17 cellular contexts compared by ENCODE assay signal in genomic region chr1:29575277-29575676, GRCh38.
DNase-seq lines count a peak whose midpoint lies in the region; ATAC-seq, FAIRE-seq and TF ChIP-seq lines count a peak whose summit lies in the region.
"Had no signal": no experiment of that assay in that cellular context is flagged by ENCODE, and none has a peak within 500 bp of the region (broad histone marks: within the 10 kb centered on the region; RNA-seq: fewer than 3 reads in every experiment).

No MANE protein-coding gene starts in this region.

- H3K36me3 ChIP-seq in PC-3 (ENCODE audit: low read depth, low read length) (no peaks in the 10 kb centered on the region), upper lobe of right lung (no peaks in the 10 kb centered on the region), left lung (no peaks in the 10 kb centered on the region)

- POLR2A ChIA-PET in PC-3 (lab: Charles Lee; ENCODE audit: unreplicated experiment), result no interaction called here

- no peak overlapping the region for H3K9ac ChIP-seq in PC-3 (ENCODE audit: low read length)

- WGBS in right cardiac atrium, result 39% methylated on average over 6 of the region's 6 CpGs

- H3K4me3 ChIP-seq in PC-3 (ENCODE audit: low read length), result no peak overlapping the region
- no peak overlapping the region for H3K4me3 ChIP-seq in right cardiac atrium (ENCODE audit: low read length)
- no peak overlapping the region for H3K4me3 ChIP-seq in upper lobe of right lung
- no peak overlapping the region for H3K4me3 ChIP-seq in left lung
- H3K4me3 ChIP-seq: K562 had no signal

- intact Hi-C loops in PC-3 (cut with micrococcal nuclease) (no loop called here), right cardiac atrium (cut with DNase I) (no loop called here), upper lobe of right lung (cut with DNase I) (no loop called here), left lung (cut with DNase I) (no loop called here)

- TF ChIP-seq CTCF in PC-3 (conservative IDR thresholded peaks at IDR 0.05; ENCODE audit: low read depth, low read length) (no peak), upper lobe of right lung (IDR thresholded peaks at IDR 0.05) (no peak), left lung (IDR thresholded peaks at IDR 0.05) (no peak)

- peaks cover 7% of the 10 kb centered on the region for H3F3A ChIP-seq in PC-3 (ENCODE audit: low read length, unreplicated experiment)

- H3K27me3 ChIP-seq in PC-3 (ENCODE audit: low read length) (no peaks in the 10 kb centered on the region), right cardiac atrium (ENCODE audit: control insufficient read depth, insufficient read depth) (no peaks in the 10 kb centered on the region), upper lobe of right lung (no peaks in the 10 kb centered on the region), left lung (peaks cover 0 to 25% of the 10 kb centered on the region in 2 donors)

- no peaks in the 10 kb centered on the region for H3K79me2 ChIP-seq in PC-3 (ENCODE audit: low read length)

- no peaks in the 10 kb centered on the region for H4K20me1 ChIP-seq in PC-3 (ENCODE audit: low read length)

- ATAC-seq in PC-3, result peak; percentile 26
- ATAC-seq in right cardiac atrium, result peak; percentile 62 to 83
- ATAC-seq in upper lobe of right lung, result no peak
- ATAC-seq in left lung, result no peak
- ATAC-seq: K562 had no signal

- H3K9me2 ChIP-seq in PC-3 (replicated peaks; ENCODE audit: low read length), result no peaks in the 10 kb centered on the region

- CTCF ChIA-PET in PC-3 (lab: Charles Lee), result no interaction called here

- peak overlapping the region; percentile 39; the same call in 1 of the 2 replicates for H2AFZ ChIP-seq in PC-3 (ENCODE audit: low read length)

- H3K4me2 ChIP-seq in PC-3 (ENCODE audit: low read length), result 0 out of 2 replicates have a peak overlapping the region, but pooled peaks have one; percentile 1

- H3K27ac ChIP-seq in PC-3 (ENCODE audit: low read length), result 0 out of 2 replicates have a peak overlapping the region, but pooled peaks have one; percentile 23
- H3K27ac ChIP-seq in right cardiac atrium (ENCODE audit: low read length), result no peak overlapping the region
- no peak overlapping the region for H3K27ac ChIP-seq in upper lobe of right lung
- H3K27ac ChIP-seq in left lung, result no peak overlapping the region

- peak; percentile 40 for DNase-seq in PC-3
- DNase-seq in dermis blood vessel endothelial cell, result peak; percentile 13
- no peak for DNase-seq in right cardiac atrium
- peak; percentile 39 for DNase-seq in upper lobe of right lung
- no peak for DNase-seq in left lung
- no peak for DNase-seq in stimulated activated CD4-positive, alpha-beta T cell treated with anti-CD3 and anti-CD28 coated beads, Interleukin-4, amount 100 ng/mL, for 4 hours
- no peak for DNase-seq in RCC 7860 (ENCODE audit: low spot score)
- DNase-seq: ACHN, C1 segment of cervical spinal cord, GOT3, NCI-H1694 treated with DMSO at 0.1 percent for 48 hours, NCI-H2227 treated with DMSO at 0.1 percent for 48 hours, NCI-H510A treated with DMSO at 0.1 percent for 48 hours had no signal

- no TSS peak for BruUV-seq in PC-3 (replicated peaks; lab: Mats Ljungman, UMichigan)

- H3K4me1 ChIP-seq in PC-3 (ENCODE audit: insufficient read depth, low read length) (peaks cover 53% of the 10 kb centered on the region), right cardiac atrium (ENCODE audit: control insufficient read depth, insufficient read depth, low read length) (no peaks in the 10 kb centered on the region), upper lobe of right lung (no peaks in the 10 kb centered on the region), left lung (no peaks in the 10 kb centered on the region)

- FAIRE-seq in RCC 7860 (lab: Jason Lieb, UNC), result no peak
- FAIRE-seq: D721Med, GM12892, GM18507, K562 had no signal

- no peaks in the 10 kb centered on the region for H3K9me3 ChIP-seq in PC-3 (ENCODE audit: low read length)
- no peaks in the 10 kb centered on the region for H3K9me3 ChIP-seq in right cardiac atrium (ENCODE audit: control insufficient read depth, low read length)
- no peaks in the 10 kb centered on the region for H3K9me3 ChIP-seq in upper lobe of right lung
- H3K9me3 ChIP-seq in left lung, result no peaks in the 10 kb centered on the region

Comparison
In these comparisons a context has a peak if more than half of its experiments do, and no peak if none do; other contexts are left out.
1. ATAC-seq: peak in PC-3 (single experiment) and right cardiac atrium (2 of 2); none in upper lobe of right lung (single experiment) and left lung (single experiment).
2. DNase-seq: peak in PC-3 (single experiment), dermis blood vessel endothelial cell (single experiment) and upper lobe of right lung (single experiment); none in right cardiac atrium (0 of 3), left lung (0 of 2), stimulated activated CD4-positive, alpha-beta T cell treated with anti-CD3 and anti-CD28 coated beads, Interleukin-4, amount 100 ng/mL, for 4 hours (0 of 2) and RCC 7860 (single experiment).